25 cellular contexts compared by ENCODE assay signal in the genomic region with DNA sequence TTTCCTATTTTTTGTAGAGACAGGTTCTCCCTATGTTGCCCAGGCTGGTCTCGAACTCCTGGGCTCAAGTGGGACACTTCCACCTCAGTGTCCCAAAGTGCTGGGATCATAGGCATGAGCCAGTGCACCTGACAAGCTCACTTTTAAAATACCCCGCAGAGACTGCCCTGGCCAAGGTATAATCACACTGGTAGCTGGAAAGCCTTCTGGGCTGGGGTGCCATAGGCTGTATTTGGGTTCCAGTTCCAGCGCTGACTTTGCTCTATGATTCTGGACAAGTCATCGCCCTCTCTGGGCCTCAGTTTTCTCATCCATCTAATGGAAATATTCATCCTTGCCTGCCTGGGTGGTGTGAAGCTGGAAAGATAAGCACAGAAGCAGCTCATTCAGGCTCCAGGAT. TPM values are rescaled to one million over a fixed set of nuclear protein-coding genes. Genes with fewer than 3 reads are reported as not detected.
"Had no signal": no experiment of that assay in that cellular context is flagged by ENCODE, and none has a peak within 500 bp of the region (broad histone marks: within the 10 kb centered on the region; RNA-seq: fewer than 3 reads in every experiment).

No MANE protein-coding gene starts in this region.

- H3K36me3 ChIP-seq: SJSA1 had no signal

- DNase-seq: KBM-7, MV-4-11, NCI-H1048, NCI-H1105, NCI-H1417, NCI-H1436 treated with DMSO at 0.1 percent for 48 hours, NCI-H1694, NCI-H187 treated with DMSO at 0.1 percent for 48 hours, NCI-H2029 treated with DMSO at 0.1 percent for 48 hours, NCI-H2107, NCI-H226, NCI-H446, NCI-H510A, NCI-H524 treated with DMSO at 0.1 percent for 48 hours, NCI-H774, Right ventricle myocardium superior, RPMI8226, SIG-M5, SW 1271 had no signal

- H3K4me3 ChIP-seq: SJSA1, SK-N-MC had no signal

- H3K27ac ChIP-seq: SJSA1, SK-N-MC had no signal

- H3K4me1 ChIP-seq: SJSA1 had no signal

- H3K9me3 ChIP-seq: SJSA1 had no signal

RNA-seq across cellular contexts. Expression of a gene that starts 10.4 kb away (rescaled TPM):
- total RNA-seq: HT1080, LHCN-M2, MCF 10A, Right ventricle myocardium superior, SJSA1 had no signal
- polyA plus RNA-seq: IgD-negative memory B cell had no signal
